Comparison of ENCODE assay signal across 12 cellular contexts in the genomic region with DNA sequence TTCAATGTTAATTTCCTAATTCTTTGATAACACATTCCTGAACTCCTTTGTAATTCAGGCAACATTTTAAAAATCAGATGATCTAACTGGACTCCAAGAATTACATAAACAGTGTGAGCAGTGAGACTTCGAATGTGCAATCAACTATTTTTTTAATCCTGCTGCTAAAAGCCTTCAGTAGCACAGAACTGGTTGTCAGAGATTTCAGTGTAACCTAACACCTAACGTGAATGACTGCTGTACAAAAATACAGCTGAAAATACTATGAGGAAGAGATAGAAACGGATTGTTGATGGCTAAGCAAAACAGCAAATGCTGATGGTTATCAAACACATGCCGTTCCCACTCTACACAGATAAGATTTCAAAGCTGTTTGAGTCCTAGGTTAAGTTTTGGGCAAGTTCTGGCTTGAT. TPM values are rescaled to one million over a fixed set of nuclear protein-coding genes. Genes with fewer than 3 reads are reported as not detected.
DNase-seq lines count a peak whose midpoint lies in the region; ATAC-seq and TF ChIP-seq lines count a peak whose summit lies in the region.
"Had no signal": no experiment of that assay in that cellular context is flagged by ENCODE, and none has a peak within 500 bp of the region (broad histone marks: within the 10 kb centered on the region; RNA-seq: fewer than 3 reads in every experiment).

No MANE protein-coding gene starts in this region.

- TF ChIP-seq RAD21 in neural cell (conservative IDR thresholded peaks at IDR 0.05), result no peak

- H3K9me2 ChIP-seq in neural cell (ENCODE audit: insufficient read depth, low read length) (no peaks in the 10 kb centered on the region), MM.1S (replicated peaks; ENCODE audit: insufficient read depth, low read length) (no peaks in the 10 kb centered on the region)

- H3K9me3 ChIP-seq in DND-41 (ENCODE audit: insufficient read depth, low read length, severe bottlenecking), result no peaks in the 10 kb centered on the region
- no peaks in the 10 kb centered on the region for H3K9me3 ChIP-seq in SJCRH30 (replicated peaks)
- no peaks in the 10 kb centered on the region for H3K9me3 ChIP-seq in neural cell (ENCODE audit: low read length)
- no peaks in the 10 kb centered on the region for H3K9me3 ChIP-seq in MM.1S (replicated peaks; ENCODE audit: insufficient read depth, low read length)

- ATAC-seq in DND-41 (ENCODE audit: insufficient read depth, low read depth) (peak; percentile 55), GM19035 (IDR thresholded peaks at IDR 0.05; ENCODE audit: unreplicated experiment) (no peak)

- no peaks in the 10 kb centered on the region for H3K79me2 ChIP-seq in DND-41 (ENCODE audit: insufficient read depth, low read length)
- H3K79me2 ChIP-seq in neural cell (replicated peaks; ENCODE audit: insufficient read depth, low read length), result peaks cover 87% of the 10 kb centered on the region
- H3K79me2 ChIP-seq in MM.1S (ENCODE audit: low read length), result peaks cover 35% of the 10 kb centered on the region

- H3K9ac ChIP-seq in DND-41 (ENCODE audit: low read depth, low read length) (0 out of 2 replicates have a peak overlapping the region, but pooled peaks have one; percentile 2), neural cell (ENCODE audit: low read length) (no peak overlapping the region), MM.1S (ENCODE audit: low read length) (no peak overlapping the region)

- no peak for TF ChIP-seq EP300 in neural cell (conservative IDR thresholded peaks at IDR 0.05; ENCODE audit: poor library complexity, severe bottlenecking)

- H3F3A ChIP-seq in neural cell (ENCODE audit: insufficient read depth, low read length, poor library complexity, severe bottlenecking) (peaks cover 2% of the 10 kb centered on the region), MM.1S (ENCODE audit: insufficient read depth, low read length) (no peaks in the 10 kb centered on the region)

- H3K27me3 ChIP-seq in DND-41 (ENCODE audit: insufficient read depth, low read length, poor library complexity) (no peaks in the 10 kb centered on the region), SJCRH30 (no peaks in the 10 kb centered on the region), neural cell (ENCODE audit: insufficient read depth, low read depth, low read length) (no peaks in the 10 kb centered on the region), MM.1S (replicated peaks; ENCODE audit: insufficient read depth, low read length) (no peaks in the 10 kb centered on the region)

- H2AFZ ChIP-seq in DND-41 (ENCODE audit: low read depth, low read length) (peak overlapping the region; percentile 30; the same call in 1 of the 2 replicates), neural cell (ENCODE audit: low read depth, low read length) (no peak overlapping the region), MM.1S (ENCODE audit: low read length) (no peak overlapping the region)

- peak overlapping the region; percentile 38; the same call in 1 of the 2 replicates for H3K27ac ChIP-seq in DND-41 (ENCODE audit: low read length)
- peak overlapping the region; percentile 46 for H3K27ac ChIP-seq in SJCRH30
- H3K27ac ChIP-seq in neural cell (ENCODE audit: low read length), result no peak overlapping the region
- no peak overlapping the region for H3K27ac ChIP-seq in MM.1S (ENCODE audit: low read length)

- H4K20me1 ChIP-seq in DND-41 (ENCODE audit: insufficient read depth, low read length), result no peaks in the 10 kb centered on the region
- H4K20me1 ChIP-seq in neural cell (ENCODE audit: insufficient read depth), result no peaks in the 10 kb centered on the region
- no peaks in the 10 kb centered on the region for H4K20me1 ChIP-seq in MM.1S (ENCODE audit: insufficient read depth, low read length)

- TF ChIP-seq CTCF in DND-41 (IDR thresholded peaks at IDR 0.05; ENCODE audit: borderline replicate concordance, extremely low read depth, low read length, poor library complexity, severe bottlenecking) (no peak), neural cell (IDR thresholded peaks at IDR 0.05; ENCODE audit: poor library complexity, severe bottlenecking) (no peak), MM.1S (IDR thresholded peaks at IDR 0.05; ENCODE audit: low read length) (no peak)

- DNase-seq in DND-41 (no peak), SJCRH30 (peak; percentile 24 to 72), fibroblast of gingiva (ENCODE audit: low read depth) (peak; percentile 16), posterior vena cava (ENCODE audit: low spot score) (no peak), MM.1S (no peak)
- no peak for DNase-seq in activated CD8-positive, alpha-beta memory T cell treated with anti-CD3 and anti-CD28 coated beads, Interleukin-2, amount 50 U/mL, for 4 hours
- DNase-seq: activated CD4-positive, CD25-positive, alpha-beta regulatory T cell treated with anti-CD3 and anti-CD28 coated beads, Interleukin-2, amount 50 U/mL, for 72 hours; CD4-positive, CD25-positive, alpha-beta regulatory T cell; naive B cell; NCI-H774 had no signal

- H3K4me2 ChIP-seq in DND-41 (ENCODE audit: insufficient read depth, low read length), result peak overlapping the region; percentile 31
- H3K4me2 ChIP-seq in neural cell (ENCODE audit: low read length), result peak overlapping the region; percentile 50
- no peak overlapping the region for H3K4me2 ChIP-seq in MM.1S (ENCODE audit: low read depth, low read length)

- H3K36me3 ChIP-seq in DND-41 (ENCODE audit: insufficient read depth, low read length) (no peaks in the 10 kb centered on the region), SJCRH30 (peaks cover 20% of the 10 kb centered on the region), neural cell (ENCODE audit: insufficient read depth, low read length) (no peaks in the 10 kb centered on the region), MM.1S (replicated peaks; ENCODE audit: insufficient read depth, low read length) (no peaks in the 10 kb centered on the region)

- H3K4me3 ChIP-seq in DND-41 (ENCODE audit: low read depth in 1 of 2, low read length in 2 of 2) (no peak overlapping the region), SJCRH30 (no peak overlapping the region), neural cell (ENCODE audit: low read length) (no peak overlapping the region), MM.1S (ENCODE audit: low read length) (no peak overlapping the region)

- H3K4me1 ChIP-seq in DND-41 (ENCODE audit: insufficient read depth, low read length), result peaks cover 34% of the 10 kb centered on the region
- peaks cover 36% of the 10 kb centered on the region for H3K4me1 ChIP-seq in SJCRH30
- H3K4me1 ChIP-seq in MM.1S (ENCODE audit: low read length), result peaks cover 15% of the 10 kb centered on the region; the same call in 1 of the 2 replicates

- intact Hi-C loops in posterior vena cava (cut with DNase I), result no loop called here

TF ChIP-seq in neural cell, 6 proteins besides CTCF, POLR2A, EP300 and RAD21:
- no peak for TF ChIP-seq SMC3 (conservative IDR thresholded peaks at IDR 0.05; ENCODE audit: poor library complexity)
- TF ChIP-seq EZH2 (IDR thresholded peaks at IDR 0.05; ENCODE audit: borderline replicate concordance, insufficient read depth, low read length, poor library complexity, severe bottlenecking), result no peak
- TF ChIP-seq REST (IDR thresholded peaks at IDR 0.05; ENCODE audit: borderline replicate concordance), result no peak
- no peak for TF ChIP-seq POLR2AphosphoS5 (IDR thresholded peaks at IDR 0.05)
TF ChIP-seq in neural cell: peak in this region for 0.

RNA-seq across cellular contexts. Expression of gene APP, which starts 46.1 kb away (rescaled TPM):
- 369 and 399 TPM in 2 replicates for total RNA-seq in SJCRH30 (2014; rRNA removed; shearing (Covaris generic))
- 462 and 470 TPM in 2 replicates for polyA plus RNA-seq in neural cell
- 570 and 576 TPM in 2 replicates for polyA minus RNA-seq in neural cell
- total RNA-seq in posterior vena cava, result 100 to 1,000 TPM; 410 to 411 TPM

Comparison
In these comparisons a context has a peak if more than half of its experiments do, and no peak if none do; other contexts are left out.
1. DNase-seq: peak in SJCRH30 (2 of 2) and fibroblast of gingiva (single experiment); none in DND-41 (single experiment), activated CD8-positive, alpha-beta memory T cell treated with anti-CD3 and anti-CD28 coated beads, Interleukin-2, amount 50 U/mL, for 4 hours (single experiment), posterior vena cava (single experiment) and MM.1S (single experiment).
2. H3K27ac ChIP-seq: peak in DND-41 (single experiment) and SJCRH30 (single experiment); none in neural cell (single experiment) and MM.1S (single experiment).